20 cellular contexts compared by ENCODE assay signal in the genomic region with DNA sequence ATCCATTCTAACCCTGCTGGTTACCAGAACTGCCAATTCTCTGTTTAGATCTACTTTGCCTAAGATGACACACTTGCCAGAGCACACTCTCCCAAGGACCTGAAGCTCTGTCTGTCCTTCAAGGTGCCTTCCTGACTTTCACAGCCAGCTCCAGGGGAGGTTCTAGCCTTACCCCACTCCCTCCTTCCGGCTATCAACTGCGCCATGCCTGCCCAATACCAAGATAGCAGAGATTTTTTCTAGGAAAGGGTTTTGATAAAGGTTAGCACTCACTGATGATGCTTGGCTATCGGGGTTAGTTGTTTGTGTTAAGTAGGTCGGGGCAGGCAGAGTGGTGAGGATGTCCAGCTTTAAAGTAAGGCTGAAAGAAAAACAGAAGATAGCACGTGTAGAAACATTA. TPM values are rescaled to one million over a fixed set of nuclear protein-coding genes. Genes with fewer than 3 reads are reported as not detected.
DNase-seq lines count a peak whose midpoint lies in the region; ATAC-seq, FAIRE-seq and TF ChIP-seq lines count a peak whose summit lies in the region.
"Had no signal": no experiment of that assay in that cellular context is flagged by ENCODE, and none has a peak within 500 bp of the region (broad histone marks: within the 10 kb centered on the region; RNA-seq: fewer than 3 reads in every experiment).

No MANE protein-coding gene starts in this region.

- H3K36me3 Mint-ChIP-seq in natural killer cell treated with Interleukin-12 subunit alpha and Interleukin-12 subunit beta and Interleukin-15 and Interleukin-18, amount 100 ng/mL, for 72 hours, result peaks cover 17% of the 10 kb centered on the region
- no peaks in the 10 kb centered on the region for H3K36me3 Mint-ChIP-seq in natural killer cell

- H3K9me1 ChIP-seq in K562 (ENCODE audit: control insufficient read depth, insufficient read depth, low read length), result no peaks in the 10 kb centered on the region

- POLR2A ChIA-PET in K562 (lab: Yijun Ruan, JAX), result interaction anchor here (0.9 kb wide), 1 partner anchor 10 kb away, joined by 5 read pairs; no protein-coding TSS in a partner anchor

- H3K27me3 ChIP-seq in OCI-LY3 (ENCODE audit: low read depth, low read length) (no peaks in the 10 kb centered on the region), K562 (ENCODE audit: control insufficient read depth in 2 of 2, insufficient read depth in 2 of 2, low read length in 2 of 2) (no peaks in the 10 kb centered on the region; a peak in 1 of 5 replicates), aorta (ENCODE audit: control insufficient read depth in 1 of 2, insufficient read depth in 2 of 2, low read length in 1 of 2) (no peaks in the 10 kb centered on the region)
- H3K27me3 ChIP-seq: BLaER1 treated with 17β-estradiol and CSF1 and Interleukin-3, amounts not matched to agents 10 nM and 100 nM had no signal

- peaks cover 36 to 39% of the 10 kb centered on the region in 2 donors for H3K4me1 Mint-ChIP-seq in natural killer cell treated with Interleukin-12 subunit alpha and Interleukin-12 subunit beta and Interleukin-15 and Interleukin-18, amount 100 ng/mL, for 72 hours (ENCODE audit: low read depth in 2 of 2)
- H3K4me1 Mint-ChIP-seq in natural killer cell, result peaks cover 0 to 4% of the 10 kb centered on the region in 2 donors

- H4K20me1 ChIP-seq in OCI-LY3 (ENCODE audit: insufficient read depth, low read length) (no peaks in the 10 kb centered on the region), K562 (replicated peaks; ENCODE audit: control insufficient read depth, insufficient read depth, low read length) (no peaks in the 10 kb centered on the region; the same call in 1 of the 2 replicates)
- H4K20me1 ChIP-seq: BLaER1 treated with 17β-estradiol and CSF1 and Interleukin-3, amounts not matched to agents 10 nM and 100 nM had no signal

- peak overlapping the region; percentile 69 for H3K4me3 Mint-ChIP-seq in natural killer cell treated with Interleukin-12 subunit alpha and Interleukin-12 subunit beta and Interleukin-15 and Interleukin-18, amount 100 ng/mL, for 72 hours
- no peak overlapping the region for H3K4me3 Mint-ChIP-seq in natural killer cell
- H3K4me3 Mint-ChIP-seq: H9 had no signal

- no TSS peak for BruUV-seq in K562 (replicated peaks; lab: Mats Ljungman, UMichigan)

- no peak for TF ChIP-seq CTCF in natural killer cell (IDR thresholded peaks at IDR 0.05)
- no peak for TF ChIP-seq CTCF in OCI-LY3 (IDR thresholded peaks at IDR 0.05; ENCODE audit: low read depth, low read length)
- no peak for TF ChIP-seq CTCF in K562 (IDR thresholded peaks at IDR 0.05 in 2 of 3, conservative IDR thresholded peaks at IDR 0.05 in 1 of 3; ENCODE audit: insufficient read depth in 2 of 3, low read depth in 1 of 3, low read length in 3 of 3)

- H3K27me3 Mint-ChIP-seq in natural killer cell treated with Interleukin-12 subunit alpha and Interleukin-12 subunit beta and Interleukin-15 and Interleukin-18, amount 100 ng/mL, for 72 hours, result peaks cover 4 to 10% of the 10 kb centered on the region in 2 donors
- H3K27me3 Mint-ChIP-seq in natural killer cell (ENCODE audit: low read depth in 2 of 2), result peaks cover 6 to 7% of the 10 kb centered on the region in 2 donors

- ATAC-seq in natural killer cell treated with Interleukin-12 subunit alpha and Interleukin-12 subunit beta and Interleukin-15 and Interleukin-18, amount 100 ng/mL, for 72 hours, result peak in 1 of 2 donors; percentile 9
- ATAC-seq in natural killer cell (no peak), K562 (peak; percentile 51; the same call in 1 of the 3 replicates), aorta (ENCODE audit: low FRiP score) (no peak), GM21367 (IDR thresholded peaks at IDR 0.05; ENCODE audit: unreplicated experiment) (no peak), HG03175 (IDR thresholded peaks at IDR 0.05; ENCODE audit: unreplicated experiment) (no peak)

- H3K4me2 ChIP-seq in OCI-LY3 (ENCODE audit: low read length) (peak overlapping the region; percentile 88), K562 (ENCODE audit: insufficient read depth, low read length) (no peak overlapping the region)

- in situ Hi-C loops in K562 (cut with MboI), result no loop called here

- no peak for TF ChIP-seq RAD21 in K562 (CRISPR knock-in tag; conservative IDR thresholded peaks at IDR 0.05 in 1 of 2, IDR thresholded peaks at IDR 0.05 in 1 of 2)

- H3K36me3 ChIP-seq in OCI-LY3 (replicated peaks; ENCODE audit: low read depth, low read length) (peaks cover 6% of the 10 kb centered on the region), K562 (ENCODE audit: control insufficient read depth, insufficient read depth, low read length) (no peaks in the 10 kb centered on the region), aorta (ENCODE audit: control insufficient read depth in 1 of 2, insufficient read depth in 2 of 2, low read length in 1 of 2) (no peaks in the 10 kb centered on the region)
- H3K36me3 ChIP-seq: BLaER1 treated with 17β-estradiol and CSF1 and Interleukin-3, amounts not matched to agents 10 nM and 100 nM had no signal

- DNase-seq in natural killer cell treated with Interleukin-12 subunit alpha and Interleukin-12 subunit beta and Interleukin-15 and Interleukin-18, amount 100 ng/mL, for 72 hours (ENCODE audit: low spot score), result no peak
- DNase-seq in natural killer cell, result no peak
- DNase-seq in K562 (ENCODE audit: extremely low read depth in 1 of 4, low spot score in 3 of 4), result peak in 2 of 4 experiments; percentile 11 to 31
- no peak for DNase-seq in NCI-H1436 (lab: John Stamatoyannopoulos, UW)
- DNase-seq in aorta, result no peak
- DNase-seq: DMS 273 treated with DMSO at 0.1 percent for 48 hours, GF-D8, H9, MV-4-11, NCI-H1417 treated with DMSO at 0.1 percent for 48 hours, NCI-H2029, NCI-H748 treated with DMSO at 0.1 percent for 48 hours, Right ventricle myocardium superior had no signal

- H3K9ac ChIP-seq in OCI-LY3 (ENCODE audit: low read length) (peak overlapping the region; percentile 68), K562 (ENCODE audit: insufficient read depth in 1 of 2, low read depth in 2 of 2, low read length in 2 of 2) (no peak overlapping the region)
- H3K9ac ChIP-seq: BLaER1 treated with 17β-estradiol and CSF1 and Interleukin-3, amounts not matched to agents 10 nM and 100 nM had no signal

- H3K9me3 Mint-ChIP-seq in natural killer cell treated with Interleukin-12 subunit alpha and Interleukin-12 subunit beta and Interleukin-15 and Interleukin-18, amount 100 ng/mL, for 72 hours, result peaks cover 3% of the 10 kb centered on the region
- H3K9me3 Mint-ChIP-seq in natural killer cell, result no peaks in the 10 kb centered on the region

- H3K4me3 ChIP-seq in OCI-LY3 (ENCODE audit: low read length), result peak overlapping the region; percentile 26
- H3K4me3 ChIP-seq in K562, result no peak overlapping the region
- no peak overlapping the region for H3K4me3 ChIP-seq in aorta (ENCODE audit: low read length in 2 of 2)
- H3K4me3 ChIP-seq: BLaER1 treated with 17β-estradiol and CSF1 and Interleukin-3, amounts not matched to agents 10 nM and 100 nM; SK-N-MC had no signal

- no peak for TF ChIP-seq POLR2A in K562 (conservative IDR thresholded peaks at IDR 0.05)

- no peak for TF ChIP-seq EP300 in K562 (IDR thresholded peaks at IDR 0.05; ENCODE audit: low read length)

- peak; percentile 64 for FAIRE-seq in K562 (lab: Jason Lieb, UNC)
- FAIRE-seq: HTR-8/SVneo, RCC 7860 had no signal

- H3K27ac ChIP-seq in OCI-LY3 (ENCODE audit: low read length), result peak overlapping the region; percentile 96
- H3K27ac ChIP-seq in K562 (ENCODE audit: extremely low read depth, low read depth, low read length), result no peak overlapping the region
- H3K27ac ChIP-seq in aorta (ENCODE audit: low read depth in 1 of 2, low read length in 2 of 2), result no peak overlapping the region
- H3K27ac ChIP-seq: SK-N-MC had no signal

- 0% methylated on average over 5 of the region's 5 CpGs for WGBS in K562 (ENCODE audit: insufficient coverage, low coverage, missing lambda C conversion rate)
- WGBS in aorta, 2 donors, result 75 to 84% methylated on average over 5 of the region's 5 CpGs

- intact Hi-C loops in natural killer cell (cut with micrococcal nuclease), result no loop called here
- intact Hi-C loops in K562 (cut with micrococcal nuclease), result no loop called here
- intact Hi-C loops in aorta (cut with DNase I), result no loop called here

- no peak overlapping the region for H3K27ac Mint-ChIP-seq in natural killer cell treated with Interleukin-12 subunit alpha and Interleukin-12 subunit beta and Interleukin-15 and Interleukin-18, amount 100 ng/mL, for 72 hours
- H3K27ac Mint-ChIP-seq in natural killer cell, result no peak overlapping the region
- H3K27ac Mint-ChIP-seq: H9 had no signal

- peaks cover 4% of the 10 kb centered on the region; the same call in 1 of the 2 replicates for H3K79me2 ChIP-seq in OCI-LY3 (ENCODE audit: low read length)
- H3K79me2 ChIP-seq in K562 (ENCODE audit: control insufficient read depth, insufficient read depth, low read length), result no peaks in the 10 kb centered on the region

- no peaks in the 10 kb centered on the region for H3K9me3 ChIP-seq in OCI-LY3 (ENCODE audit: insufficient read depth, low read length)
- H3K9me3 ChIP-seq in K562 (replicated peaks; ENCODE audit: control insufficient read depth, insufficient read depth, low read depth, low read length), result no peaks in the 10 kb centered on the region
- H3K9me3 ChIP-seq in aorta (ENCODE audit: control insufficient read depth, low read length), result no peaks in the 10 kb centered on the region

- CTCF ChIA-PET in K562 (lab: Yijun Ruan, JAX; ENCODE audit: low intra/inter-chr PET ratio), result no interaction called here

- H3K4me1 ChIP-seq in OCI-LY3 (ENCODE audit: low read length), result peaks cover 21% of the 10 kb centered on the region
- peaks cover 4 to 13% of the 10 kb centered on the region in 2 experiments for H3K4me1 ChIP-seq in K562 (replicated peaks in 1 of 2; ENCODE audit: control insufficient read depth in 2 of 2, insufficient read depth in 2 of 2, low read length in 2 of 2)
- no peaks in the 10 kb centered on the region for H3K4me1 ChIP-seq in aorta (ENCODE audit: control insufficient read depth in 1 of 2, insufficient read depth in 2 of 2, low read length in 2 of 2)

- H2AFZ ChIP-seq in OCI-LY3 (ENCODE audit: low read depth, low read length) (no peak overlapping the region), K562 (ENCODE audit: low read depth, low read length) (no peak overlapping the region)

RNA-seq across cellular contexts. Expression of gene ALPK1, which starts 14.3 kb away (rescaled TPM):
- 10 to 100 TPM; 33.3 to 49.5 TPM for total RNA-seq in natural killer cell treated with Interleukin-12 subunit alpha and Interleukin-12 subunit beta and Interleukin-15 and Interleukin-18, amount 100 ng/mL, for 72 hours
- 1 to 10 TPM; 1.9 to 6.5 (median 3.9) TPM for total RNA-seq in natural killer cell
- total RNA-seq in K562 (2011; cell fraction: chromatin; rRNA removed; ENCODE audit: low replicate concordance), result 4.7 and 13.0 TPM in 2 replicates
- total RNA-seq in K562 (2011; cell fraction: nucleolus; rRNA removed), result 2.0 and 3.3 TPM in 2 replicates
- 5.4 and 13.7 TPM in 2 replicates for total RNA-seq in K562 (2011; cell fraction: nucleoplasm; rRNA removed)
- total RNA-seq in K562 (2014; rRNA removed), result 3.3 and 3.5 TPM in 2 replicates
- total RNA-seq in K562 (2014; rRNA removed; fragmentation: Illumina TruSeq; extraction: Trizol), result 6.9 and 7.3 TPM in 2 replicates
- 5.9 and 6.6 TPM in 2 replicates for total RNA-seq in K562 (2015; rRNA removed; fragmentation: Illumina TruSeq; extraction: Trizol)
- total RNA-seq in K562 (2021), result 5.5 and 6.1 TPM in 2 replicates
- 1.7 and 2.3 TPM in 2 replicates for polyA plus RNA-seq in K562 (2011; rRNA removed)
- polyA plus RNA-seq in K562 (2011; cell fraction: cytosol; rRNA removed), result 0.36 and 0.72 TPM in 2 replicates
- 3.0 and 4.1 TPM in 2 replicates for polyA plus RNA-seq in K562 (2011; cell fraction: nucleus; rRNA removed)
- 3.2 and 12.7 TPM in 2 replicates for polyA plus RNA-seq in K562 (2012)
- polyA plus RNA-seq in K562 (2014; fragmentation: Illumina TruSeq; extraction: Trizol), result 4.6 and 5.5 TPM in 2 replicates
- 1 to 10 TPM; 3.7 to 5.4 TPM for polyA plus RNA-seq in K562 (2014; fragmentation: Nextera tagmentation; extraction: Ambion mirVana)
- polyA plus RNA-seq in K562 (2014; rRNA removed), result 2.9 and 3.8 TPM in 2 replicates
- 1.9 and 4.3 TPM in 2 replicates for polyA minus RNA-seq in K562 (2011; rRNA and poly(A)+ RNA removed)
- 1.6 TPM in 1 of 2 replicates, not detected in the other for polyA minus RNA-seq in K562 (2011; cell fraction: cytosol; rRNA and poly(A)+ RNA removed)
- 5.1 and 10.8 TPM in 2 replicates for polyA minus RNA-seq in K562 (2011; cell fraction: nucleus; rRNA and poly(A)+ RNA removed)
- total RNA-seq in aorta, result 10 to 100 TPM; 36.7 to 52.7 TPM
- polyA plus RNA-seq in aorta, result 10 to 100 TPM in 1 of 2 donors, 1 to 10 TPM in 1; 6.6 to 11.2 TPM

RNA-seq across cellular contexts. Expression of gene TIFA, which starts 25.8 kb away (rescaled TPM):
- 100 to 1,000 TPM in 1 of 2 donors, 10 to 100 TPM in 1; 64.5 to 101 TPM for total RNA-seq in natural killer cell treated with Interleukin-12 subunit alpha and Interleukin-12 subunit beta and Interleukin-15 and Interleukin-18, amount 100 ng/mL, for 72 hours
- total RNA-seq in natural killer cell (10 to 100 TPM in 2 of 3 donors, 1 to 10 TPM in 1; 7.5 to 16.1 (median 13.1) TPM), K562 (2014; rRNA removed) (4.2 and 5.5 TPM in 2 replicates), K562 (2014; rRNA removed; fragmentation: Illumina TruSeq; extraction: Trizol) (8.2 and 10.8 TPM in 2 replicates), K562 (2015; rRNA removed; fragmentation: Illumina TruSeq; extraction: Trizol) (5.5 and 5.6 TPM in 2 replicates), K562 (2021) (7.8 and 9.4 TPM in 2 replicates), aorta (10 to 100 TPM in 1 of 2 donors, 1 to 10 TPM in 1; 8.5 to 12.6 TPM)
- total RNA-seq in K562 (2011; cell fraction: chromatin; rRNA removed; ENCODE audit: low replicate concordance), result 1.9 and 4.1 TPM in 2 replicates
- 1.2 and 1.3 TPM in 2 replicates for total RNA-seq in K562 (2011; cell fraction: nucleolus; rRNA removed)
- 3.2 and 4.0 TPM in 2 replicates for total RNA-seq in K562 (2011; cell fraction: nucleoplasm; rRNA removed)
- polyA plus RNA-seq in K562 (2011; rRNA removed) (5.2 and 6.6 TPM in 2 replicates), K562 (2014; fragmentation: Illumina TruSeq; extraction: Trizol) (4.7 and 6.1 TPM in 2 replicates), K562 (2014; fragmentation: Nextera tagmentation; extraction: Ambion mirVana) (1 to 10 TPM; 1.7 to 2.0 TPM), K562 (2014; rRNA removed) (3.0 and 6.6 TPM in 2 replicates), aorta (10 to 100 TPM in 1 of 2 donors, 1 to 10 TPM in 1; 9.9 to 11.3 TPM)
- 0.76 and 1.8 TPM in 2 replicates for polyA plus RNA-seq in K562 (2011; cell fraction: cytosol; rRNA removed)
- polyA plus RNA-seq in K562 (2011; cell fraction: nucleus; rRNA removed), result 0.53 and 1.8 TPM in 2 replicates
- 3.2 and 9.3 TPM in 2 replicates for polyA plus RNA-seq in K562 (2012)
- 3.6 and 6.4 TPM in 2 replicates for polyA minus RNA-seq in K562 (2011; rRNA and poly(A)+ RNA removed)
- polyA minus RNA-seq in K562 (2011; cell fraction: cytosol; rRNA and poly(A)+ RNA removed), result 1.0 and 1.4 TPM in 2 replicates
- polyA minus RNA-seq in K562 (2011; cell fraction: nucleus; rRNA and poly(A)+ RNA removed), result 1.9 and 4.2 TPM in 2 replicates
